ENCODE assay signal across 10 cellular contexts in genomic region chr3:126113733-126114132, GRCh38. TPM values are rescaled to one million over a fixed set of nuclear protein-coding genes. Genes with fewer than 3 reads are reported as not detected.
DNase-seq lines count a peak whose midpoint lies in the region; ATAC-seq and TF ChIP-seq lines count a peak whose summit lies in the region.
"Had no signal": no experiment of that assay in that cellular context is flagged by ENCODE, and none has a peak within 500 bp of the region (broad histone marks: within the 10 kb centered on the region; RNA-seq: fewer than 3 reads in every experiment).

No MANE protein-coding gene starts in this region.

- H3K27me3 Mint-ChIP-seq in endothelial cell (ENCODE audit: unreplicated experiment) (peaks cover 6% of the 10 kb centered on the region), progenitor cell of endocrine pancreas (no peaks in the 10 kb centered on the region)

- H4K20me1 ChIP-seq in Karpas-422 (ENCODE audit: insufficient read depth, low read depth, low read length), result no peaks in the 10 kb centered on the region

- no peaks in the 10 kb centered on the region for H3K4me1 ChIP-seq in Karpas-422 (ENCODE audit: low read length)
- H3K4me1 ChIP-seq: testis had no signal

- H3K9me2 ChIP-seq in Karpas-422 (replicated peaks; ENCODE audit: insufficient read depth, low read length), result no peaks in the 10 kb centered on the region

- no peak overlapping the region for H3K4me3 Mint-ChIP-seq in endothelial cell (ENCODE audit: unreplicated experiment)
- no peak overlapping the region for H3K4me3 Mint-ChIP-seq in progenitor cell of endocrine pancreas (ENCODE audit: low read depth)

- TF ChIP-seq CTCF in endothelial cell (IDR thresholded peaks at IDR 0.05; ENCODE audit: unreplicated experiment), result peak; percentile 53
- peak; percentile 57 for TF ChIP-seq CTCF in progenitor cell of endocrine pancreas (IDR thresholded peaks at IDR 0.05; ENCODE audit: unreplicated experiment)

- H2AFZ ChIP-seq in Karpas-422 (ENCODE audit: low read length), result no peak overlapping the region

- no peak overlapping the region for H3K9ac ChIP-seq in Karpas-422 (ENCODE audit: low read length)

- H3K27me3 ChIP-seq in Karpas-422 (ENCODE audit: low read length), result no peaks in the 10 kb centered on the region
- H3K27me3 ChIP-seq: testis had no signal

- no peaks in the 10 kb centered on the region for H3K79me2 ChIP-seq in Karpas-422 (ENCODE audit: low read length)

- H3K9me3 Mint-ChIP-seq in endothelial cell (ENCODE audit: unreplicated experiment) (no peaks in the 10 kb centered on the region), progenitor cell of endocrine pancreas (ENCODE audit: low read depth) (no peaks in the 10 kb centered on the region)

- DNase-seq in DMS53 (lab: John Stamatoyannopoulos, UW) (peak; percentile 28), DMS53 treated with DMSO at 0.1 percent for 48 hours (lab: John Stamatoyannopoulos, UW; ENCODE audit: unreplicated experiment) (no peak), Karpas-422 (peak; percentile 62), endothelial cell (ENCODE audit: low spot score) (peak; percentile 42), progenitor cell of endocrine pancreas (ENCODE audit: low spot score, unreplicated experiment) (no peak)
- DNase-seq in activated CD4-positive, CD25-positive, alpha-beta regulatory T cell treated with anti-CD3 and anti-CD28 coated beads, Interleukin-2, amount 50 U/mL, for 72 hours, result no peak
- no peak for DNase-seq in stimulated activated CD4-positive, alpha-beta T cell treated with anti-CD3 and anti-CD28 coated beads, Interleukin-2, amount 100 ng/mL, for 48 hours
- DNase-seq: activated CD4-positive, alpha-beta T cell treated with anti-CD3 and anti-CD28 coated beads, Interleukin-2, amount 50 U/mL, for 4 hours; testis had no signal

- H3K4me1 Mint-ChIP-seq in endothelial cell (ENCODE audit: unreplicated experiment) (no peaks in the 10 kb centered on the region), progenitor cell of endocrine pancreas (ENCODE audit: low read depth) (no peaks in the 10 kb centered on the region)

- H3K36me3 ChIP-seq in Karpas-422 (ENCODE audit: insufficient read depth, low read length), result no peaks in the 10 kb centered on the region

- H3K27ac Mint-ChIP-seq in endothelial cell (ENCODE audit: unreplicated experiment) (no peak overlapping the region), progenitor cell of endocrine pancreas (no peak overlapping the region)

- H3K4me3 ChIP-seq in Karpas-422 (ENCODE audit: low read length), result no peak overlapping the region
- H3K4me3 ChIP-seq: testis had no signal

- no peak overlapping the region for H3K27ac ChIP-seq in Karpas-422 (ENCODE audit: low read length)
- H3K27ac ChIP-seq: testis had no signal

- H3K4me2 ChIP-seq in Karpas-422 (ENCODE audit: low read depth, low read length, poor library complexity, severe bottlenecking), result no peak overlapping the region

- no peak for ATAC-seq in HG02571 (IDR thresholded peaks at IDR 0.05; ENCODE audit: unreplicated experiment)

- no peaks in the 10 kb centered on the region for H3K9me3 ChIP-seq in Karpas-422 (ENCODE audit: low read length)
- H3K9me3 ChIP-seq: testis had no signal

- H3K36me3 Mint-ChIP-seq in endothelial cell (ENCODE audit: low read depth, unreplicated experiment) (no peaks in the 10 kb centered on the region), progenitor cell of endocrine pancreas (ENCODE audit: insufficient read depth) (no peaks in the 10 kb centered on the region)

RNA-seq across cellular contexts. Expression of gene SLC41A3, which starts 29.8 kb away (rescaled TPM):
- 26.9 and 45.0 TPM in 2 replicates for total RNA-seq in Karpas-422 (2014; rRNA removed; shearing (Covaris generic); ENCODE audit: low replicate concordance)
- 52.3 TPM for total RNA-seq in endothelial cell (ENCODE audit: unreplicated experiment)
- total RNA-seq in progenitor cell of endocrine pancreas, result 51.1 and 62.4 TPM in 2 replicates

Comparison
In these comparisons a context has a peak if more than half of its experiments do, and no peak if none do; other contexts are left out.
1. DNase-seq: peak in DMS53 (single experiment), Karpas-422 (single experiment) and endothelial cell (single experiment); none in DMS53 treated with DMSO at 0.1 percent for 48 hours (single experiment), progenitor cell of endocrine pancreas (single experiment), activated CD4-positive, CD25-positive, alpha-beta regulatory T cell treated with anti-CD3 and anti-CD28 coated beads, Interleukin-2, amount 50 U/mL, for 72 hours (single experiment) and stimulated activated CD4-positive, alpha-beta T cell treated with anti-CD3 and anti-CD28 coated beads, Interleukin-2, amount 100 ng/mL, for 48 hours (0 of 2).